In the genomic region with DNA sequence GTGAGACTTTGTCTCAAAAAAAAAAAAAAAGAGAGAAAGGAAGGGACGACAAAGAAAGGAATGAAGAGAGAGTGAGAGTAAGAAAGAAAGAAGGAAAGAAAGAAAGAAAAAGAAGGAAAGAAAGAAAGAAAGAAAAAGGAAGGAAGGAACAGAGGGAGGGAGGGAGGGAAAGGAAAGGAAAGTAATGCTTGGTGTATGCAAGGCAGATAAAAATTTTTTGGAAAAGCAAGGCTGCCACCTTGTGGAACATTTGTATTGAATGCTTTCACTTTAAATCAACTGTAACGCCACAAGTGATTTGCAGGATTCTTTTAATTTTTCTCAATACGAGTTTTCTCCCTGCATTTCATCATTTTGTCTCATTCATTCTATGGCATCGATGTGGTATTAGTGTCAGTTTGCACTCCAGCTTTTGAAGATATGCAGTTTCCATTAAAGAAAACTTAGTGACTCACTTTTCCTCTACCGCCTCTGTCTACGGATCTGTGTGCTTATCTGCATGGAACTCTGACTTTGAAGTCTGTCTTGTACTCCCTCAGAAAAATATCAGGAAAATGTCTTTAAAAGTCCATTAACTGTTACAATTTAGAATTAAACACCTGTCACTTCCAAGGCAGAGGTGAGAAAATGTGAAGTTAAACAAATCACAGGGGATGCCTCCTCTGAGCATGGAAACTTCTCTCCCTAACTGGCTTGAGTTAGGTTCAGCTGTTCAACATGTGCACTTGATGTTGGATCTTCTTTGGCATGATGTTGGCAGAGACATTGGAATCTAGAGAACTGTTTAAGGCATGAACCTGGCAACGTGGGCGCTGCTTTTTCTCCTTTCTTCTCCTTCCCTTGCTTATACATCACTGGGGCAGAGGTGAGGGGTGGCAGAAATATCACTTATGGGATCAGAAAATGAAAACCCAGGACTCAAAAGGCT, we compare ENCODE assay signal across 8 cellular contexts. TPM values are rescaled to one million over a fixed set of nuclear protein-coding genes. Genes with fewer than 3 reads are reported as not detected.
DNase-seq lines count a peak whose midpoint lies in the region; ATAC-seq and TF ChIP-seq lines count a peak whose summit lies in the region.

No MANE protein-coding gene starts in this region.

- TF ChIP-seq POLR2A in esophagus squamous epithelium (IDR thresholded peaks at IDR 0.05) = no peak

- H3K4me3 ChIP-seq in Caco-2 (ENCODE audit: low read depth, low read length) = no peak overlapping the region
- H3K4me3 ChIP-seq in esophagus squamous epithelium = peak overlapping the region in 1 of 4 donors; percentile 45
- no peak overlapping the region for H3K4me3 ChIP-seq in naive thymus-derived CD4-positive, alpha-beta T cell (ENCODE audit: low read length)

- DNase-seq in Caco-2 (peak in 1 of 2 experiments; percentile 69), HCEC 1CT (peak; percentile 62), NCI-H510A treated with DMSO at 0.1 percent for 48 hours (lab: John Stamatoyannopoulos, UW) (peak; percentile 64), esophagus squamous epithelium (lab: John Stamatoyannopoulos, UW) (no peak)
- DNase-seq in activated CD4-positive, alpha-beta T cell treated with anti-CD3 and anti-CD28 coated beads, Interleukin-2, amount 50 U/mL, for 4 hours = peak; percentile 14 to 30
- DNase-seq in naive thymus-derived CD4-positive, alpha-beta T cell = peak in 7 of 9 donors; percentile 38 to 72 (median 63)

- H3K4me1 ChIP-seq in Caco-2 (peaks cover 11% of the 10 kb centered on the region; the same call in 1 of the 2 replicates), esophagus squamous epithelium (peaks cover 5 to 27% (median 8%) of the 10 kb centered on the region in 3 donors)
- H3K4me1 ChIP-seq in naive thymus-derived CD4-positive, alpha-beta T cell (ENCODE audit: control insufficient read depth in 2 of 2, insufficient read depth in 2 of 2, low read length in 2 of 2) = no peaks in the 10 kb centered on the region

- 19 to 22% methylated on average over 8 of the region's 8 CpGs for WGBS in esophagus squamous epithelium, 2 donors

- CTCF ChIA-PET in Caco-2 (lab: Charles Lee) = interaction anchor here (1.0 to 1.3 kb wide), 2 partner anchors 141 to 182 kb away, joined by 3 to 4 read pairs; no protein-coding TSS in a partner anchor
- CTCF ChIA-PET in naive thymus-derived CD4-positive, alpha-beta T cell (lab: Charles Lee) = interaction anchor here (0.6 to 7.0 kb wide), 7 partner anchors 19 to 1316 kb away, joined by 3 to 71 read pairs (median 3); no protein-coding TSS in a partner anchor

- H3K27ac ChIP-seq in esophagus squamous epithelium = no peak overlapping the region
- H3K27ac ChIP-seq in naive thymus-derived CD4-positive, alpha-beta T cell (ENCODE audit: low read depth, low read length) = no peak overlapping the region

- H3K27ac Mint-ChIP-seq in Caco-2 (ENCODE audit: unreplicated experiment) = peak overlapping the region; percentile 16
- H3K27ac Mint-ChIP-seq in naive thymus-derived CD4-positive, alpha-beta T cell = peak overlapping the region in 1 of 9 donors; percentile 51

- H3K27me3 Mint-ChIP-seq in Caco-2 (ENCODE audit: insufficient read depth, unreplicated experiment) = no peaks in the 10 kb centered on the region
- peaks cover 0 to 5% (median 0%) of the 10 kb centered on the region in 5 donors for H3K27me3 Mint-ChIP-seq in naive thymus-derived CD4-positive, alpha-beta T cell

- no peaks in the 10 kb centered on the region for H3K36me3 Mint-ChIP-seq in Caco-2 (ENCODE audit: insufficient read depth, unreplicated experiment)
- no peaks in the 10 kb centered on the region for H3K36me3 Mint-ChIP-seq in naive thymus-derived CD4-positive, alpha-beta T cell

- peaks cover 14% of the 10 kb centered on the region for H3K4me1 Mint-ChIP-seq in Caco-2 (ENCODE audit: low read depth, unreplicated experiment)
- peaks cover 7 to 17% (median 11%) of the 10 kb centered on the region in 7 donors for H3K4me1 Mint-ChIP-seq in naive thymus-derived CD4-positive, alpha-beta T cell

- no TSS peak for BruUV-seq in Caco-2 (replicated peaks; lab: Mats Ljungman, UMichigan)

- no peaks in the 10 kb centered on the region for H3K9me3 ChIP-seq in Caco-2
- no peaks in the 10 kb centered on the region for H3K9me3 ChIP-seq in esophagus squamous epithelium
- no peaks in the 10 kb centered on the region for H3K9me3 ChIP-seq in naive thymus-derived CD4-positive, alpha-beta T cell (ENCODE audit: control insufficient read depth in 2 of 3, low read length in 3 of 3)

- H3K36me3 ChIP-seq in Caco-2 (ENCODE audit: control insufficient read depth, insufficient read depth, low read length) = no peaks in the 10 kb centered on the region
- no peaks in the 10 kb centered on the region for H3K36me3 ChIP-seq in esophagus squamous epithelium
- H3K36me3 ChIP-seq in naive thymus-derived CD4-positive, alpha-beta T cell (ENCODE audit: control insufficient read depth in 2 of 3, insufficient read depth in 3 of 3, low read length in 3 of 3) = no peaks in the 10 kb centered on the region

- intact Hi-C loops in Caco-2 (cut with micrococcal nuclease; ENCODE audit: unreplicated experiment) = loop anchor here (1.0 to 2.0 kb wide), 4 partner anchors 141 to 536 kb away; no protein-coding TSS in a partner anchor
- intact Hi-C loops in esophagus squamous epithelium (cut with DNase I) = loop anchor here (5.0 to 10.0 kb wide), 2 partner anchors 182 to 534 kb away; no protein-coding TSS in a partner anchor
- intact Hi-C loops in naive thymus-derived CD4-positive, alpha-beta T cell (cut with micrococcal nuclease) = loop anchor here (1.0 to 10.0 kb wide), 11 partner anchors 80 to 1297 kb away; partner anchors contain the start of gene MICU2 (in 1 of the 2)

- POLR2A ChIA-PET in Caco-2 (lab: Charles Lee) = no interaction called here
- POLR2A ChIA-PET in naive thymus-derived CD4-positive, alpha-beta T cell (lab: Charles Lee) = interaction anchor here (1.6 kb wide), 1 partner anchor 182 kb away, joined by 6 read pairs; no protein-coding TSS in a partner anchor

- H3K27me3 ChIP-seq in Caco-2 (replicated peaks; ENCODE audit: control insufficient read depth, insufficient read depth, low read length) (no peaks in the 10 kb centered on the region; the same call in 1 of the 2 replicates), esophagus squamous epithelium (no peaks in the 10 kb centered on the region)
- H3K27me3 ChIP-seq in naive thymus-derived CD4-positive, alpha-beta T cell (ENCODE audit: control insufficient read depth in 2 of 2, insufficient read depth in 2 of 2, low read length in 2 of 2) = no peaks in the 10 kb centered on the region

- peak overlapping the region; percentile 12 for H3K4me3 Mint-ChIP-seq in Caco-2 (ENCODE audit: unreplicated experiment)
- peak overlapping the region in 6 of 10 donors; percentile 4 to 64 (median 34) for H3K4me3 Mint-ChIP-seq in naive thymus-derived CD4-positive, alpha-beta T cell

- peak; percentile 72 for ATAC-seq in naive thymus-derived CD4-positive, alpha-beta T cell
- ATAC-seq in HG02610 (IDR thresholded peaks at IDR 0.05; ENCODE audit: unreplicated experiment) (no peak), GM19035 (IDR thresholded peaks at IDR 0.05; ENCODE audit: unreplicated experiment) (no peak)

- peak; percentile 57 to 79 for TF ChIP-seq CTCF in Caco-2 (IDR thresholded peaks at IDR 0.05; ENCODE audit: insufficient read depth in 1 of 2, low read depth in 1 of 2, low read length in 1 of 2, severe bottlenecking in 1 of 2, unreplicated experiment in 1 of 2)
- peak; percentile 49 to 74 (median 54) for TF ChIP-seq CTCF in esophagus squamous epithelium (IDR thresholded peaks at IDR 0.05)

- no peaks in the 10 kb centered on the region for H3K9me3 Mint-ChIP-seq in Caco-2 (ENCODE audit: unreplicated experiment)
- peaks cover 0 to 3% (median 0%) of the 10 kb centered on the region in 11 donors for H3K9me3 Mint-ChIP-seq in naive thymus-derived CD4-positive, alpha-beta T cell

RNA-seq across cellular contexts. Expression of gene ZDHHC20, which starts 20.0 kb away (rescaled TPM):
- total RNA-seq in Caco-2 (2022) (84.5 and 87.9 TPM in 2 replicates), esophagus squamous epithelium (10 to 100 TPM; 64.0 to 83.9 (median 74.9) TPM)
- total RNA-seq in naive thymus-derived CD4-positive, alpha-beta T cell = 10 to 100 TPM; 60.8 to 89.9 (median 71.7) TPM
- 10 to 100 TPM; 36.8 to 38.3 TPM for polyA plus RNA-seq in naive thymus-derived CD4-positive, alpha-beta T cell
